In genomic region chr1:47725732-47726495, GRCh38 we compare ENCODE assay signal across 8 cellular contexts.
DNase-seq lines count a peak whose midpoint lies in the region; ATAC-seq and FAIRE-seq lines count a peak whose summit lies in the region.

No MANE protein-coding gene starts in this region.

- peaks cover 60 to 74% of the 10 kb centered on the region in 2 donors for H3K27me3 Mint-ChIP-seq in effector memory CD8-positive, alpha-beta T cell

- H3K27ac ChIP-seq in mesodermal cell (ENCODE audit: low read depth, low read length, severe bottlenecking), result no peak overlapping the region

- H3K4me1 ChIP-seq in mesodermal cell (ENCODE audit: control insufficient read depth, insufficient read depth, low read length, poor library complexity, severe bottlenecking), result peaks cover 11% of the 10 kb centered on the region

- H3K36me3 ChIP-seq in mesodermal cell (ENCODE audit: control insufficient read depth, insufficient read depth, low read length), result no peaks in the 10 kb centered on the region

- no peak overlapping the region for H3K27ac Mint-ChIP-seq in effector memory CD8-positive, alpha-beta T cell

- ATAC-seq in HG03378 (IDR thresholded peaks at IDR 0.05; ENCODE audit: unreplicated experiment), result peak; percentile 82
- peak; percentile 81 for ATAC-seq in effector memory CD8-positive, alpha-beta T cell (replicated peaks)

- DNase-seq in C1 segment of cervical spinal cord (lab: John Stamatoyannopoulos, UW), result peak in 9 of 14 donors; percentile 12 to 57 (median 30)
- DNase-seq in GM19239 (ENCODE audit: insufficient read length, low spot score), result peak; percentile 69
- peak; percentile 77 for DNase-seq in NCI-H510A treated with DMSO at 0.1 percent for 48 hours (lab: John Stamatoyannopoulos, UW)
- peak; percentile 70 to 78 for DNase-seq in activated CD4-positive, alpha-beta T cell treated with anti-CD3 and anti-CD28 coated beads, Interleukin-2, amount 50 U/mL, for 48 hours
- peak; percentile 39 to 53 (median 41) for DNase-seq in effector memory CD8-positive, alpha-beta T cell
- peak; percentile 23 to 45 for DNase-seq in stimulated activated CD8-positive, alpha-beta memory T cell treated with anti-CD3 and anti-CD28 coated beads, Interleukin-2, amount 100 ng/mL, for 1 hour (ENCODE audit: low read depth in 2 of 2)

- H3K4me1 Mint-ChIP-seq in effector memory CD8-positive, alpha-beta T cell (ENCODE audit: low read depth in 2 of 2), result peaks cover 5 to 8% of the 10 kb centered on the region in 2 donors

- peak overlapping the region; percentile 2 for H3K4me3 ChIP-seq in mesodermal cell (ENCODE audit: extremely low read depth, insufficient read depth, low read length, poor library complexity, severe bottlenecking)

- peak overlapping the region; percentile 3 to 33 for H3K4me3 Mint-ChIP-seq in effector memory CD8-positive, alpha-beta T cell

- peak; percentile 70 for FAIRE-seq in GM19239 (lab: Jason Lieb, UNC)

- no peaks in the 10 kb centered on the region for H3K9me3 ChIP-seq in mesodermal cell (ENCODE audit: control insufficient read depth, low read length)

- no peaks in the 10 kb centered on the region for H3K36me3 Mint-ChIP-seq in effector memory CD8-positive, alpha-beta T cell (ENCODE audit: insufficient read depth)

- no peaks in the 10 kb centered on the region for H3K9me3 Mint-ChIP-seq in effector memory CD8-positive, alpha-beta T cell

- 10 to 13% methylated on average over 19 to 20 of the region's 25 CpGs for WGBS in mesodermal cell (ENCODE audit: insufficient coverage in 2 of 2), 2 experiments
